1 cellular context compared by ENCODE assay signal in the genomic region with DNA sequence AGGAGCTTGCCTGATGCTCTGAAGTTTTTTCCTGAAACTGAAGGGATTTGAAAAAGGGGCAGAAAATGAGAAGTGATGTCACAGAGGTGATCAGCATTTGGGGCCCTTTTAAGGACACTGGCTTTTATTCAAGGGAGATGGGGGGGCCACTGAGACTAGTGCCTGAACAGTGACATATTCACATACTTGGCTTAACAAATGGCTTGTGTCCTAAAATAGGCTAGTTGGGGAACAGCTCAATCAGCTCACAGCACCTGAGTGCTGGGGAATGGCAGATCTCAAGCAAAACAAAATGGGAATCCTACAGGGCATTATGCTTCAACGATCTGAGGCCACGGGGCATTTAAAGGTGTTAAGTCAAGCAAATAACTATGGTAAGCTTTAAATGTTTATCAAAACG.
TF ChIP-seq lines count a peak whose summit lies in the region.

No MANE protein-coding gene starts in this region.

TF ChIP-seq in IMR-90, 13 proteins besides CTCF, POLR2A, EP300 and RAD21 (continued from another document):
- TF ChIP-seq, protein P1, sequence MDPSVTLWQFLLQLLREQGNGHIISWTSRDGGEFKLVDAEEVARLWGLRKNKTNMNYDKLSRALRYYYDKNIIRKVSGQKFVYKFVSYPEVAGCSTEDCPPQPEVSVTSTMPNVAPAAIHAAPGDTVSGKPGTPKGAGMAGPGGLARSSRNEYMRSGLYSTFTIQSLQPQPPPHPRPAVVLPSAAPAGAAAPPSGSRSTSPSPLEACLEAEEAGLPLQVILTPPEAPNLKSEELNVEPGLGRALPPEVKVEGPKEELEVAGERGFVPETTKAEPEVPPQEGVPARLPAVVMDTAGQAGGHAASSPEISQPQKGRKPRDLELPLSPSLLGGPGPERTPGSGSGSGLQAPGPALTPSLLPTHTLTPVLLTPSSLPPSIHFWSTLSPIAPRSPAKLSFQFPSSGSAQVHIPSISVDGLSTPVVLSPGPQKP (IDR thresholded peaks at IDR 0.05; ENCODE audit: borderline replicate concordance, low read depth, low read length): no peak
- TF ChIP-seq, protein P2, sequence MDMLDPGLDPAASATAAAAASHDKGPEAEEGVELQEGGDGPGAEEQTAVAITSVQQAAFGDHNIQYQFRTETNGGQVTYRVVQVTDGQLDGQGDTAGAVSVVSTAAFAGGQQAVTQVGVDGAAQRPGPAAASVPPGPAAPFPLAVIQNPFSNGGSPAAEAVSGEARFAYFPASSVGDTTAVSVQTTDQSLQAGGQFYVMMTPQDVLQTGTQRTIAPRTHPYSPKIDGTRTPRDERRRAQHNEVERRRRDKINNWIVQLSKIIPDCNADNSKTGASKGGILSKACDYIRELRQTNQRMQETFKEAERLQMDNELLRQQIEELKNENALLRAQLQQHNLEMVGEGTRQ (IDR thresholded peaks at IDR 0.05; ENCODE audit: low read depth, low read length): no peak
